ENCODE assay signal across 8 cellular contexts in the genomic region with DNA sequence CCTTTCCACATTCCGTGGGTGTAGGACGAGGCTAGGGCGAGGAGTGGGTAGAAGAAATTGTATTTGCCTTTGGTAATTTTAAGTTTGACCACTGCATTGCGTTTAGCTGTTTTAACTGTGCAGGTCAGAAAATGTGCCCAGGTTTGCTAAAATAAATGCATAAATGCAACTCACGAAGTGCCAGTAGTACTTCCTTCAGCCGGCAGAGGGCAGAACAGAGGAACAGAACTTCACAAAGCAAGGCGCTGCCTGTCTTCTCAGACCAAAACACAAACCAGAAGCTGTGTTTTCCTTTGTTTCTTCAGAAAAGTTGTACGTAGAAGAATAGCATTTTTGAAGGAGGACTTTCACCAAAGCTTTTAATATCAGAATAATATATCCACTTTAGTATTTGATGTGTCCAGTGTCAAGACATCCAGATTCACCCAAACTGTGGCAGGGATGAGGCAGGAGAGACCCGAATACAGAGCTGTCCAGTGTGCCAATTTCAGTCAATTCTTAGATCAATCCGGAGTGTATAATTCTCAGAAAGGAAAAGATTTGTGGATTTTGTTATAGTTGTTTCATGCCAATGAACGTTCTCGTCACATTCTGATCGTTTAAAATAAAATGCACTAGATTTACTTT.
DNase-seq lines count a peak whose midpoint lies in the region; TF ChIP-seq lines count a peak whose summit lies in the region.

No MANE protein-coding gene starts in this region.

- H3K9me3 Mint-ChIP-seq in HFFc6 (no peaks in the 10 kb centered on the region), endothelial cell (ENCODE audit: unreplicated experiment) (no peaks in the 10 kb centered on the region)
- no peaks in the 10 kb centered on the region for H3K9me3 Mint-ChIP-seq in activated CD4-positive, alpha-beta memory T cell treated with anti-CD3 and anti-CD28 coated beads, Interleukin-2, amount 10 ng/mL, durations not matched to agents 7 days and 5 days

- peaks cover 6% of the 10 kb centered on the region; the same call in 1 of the 2 replicates for H3K4me1 Mint-ChIP-seq in HFFc6 (ENCODE audit: low read depth)
- no peaks in the 10 kb centered on the region for H3K4me1 Mint-ChIP-seq in activated CD4-positive, alpha-beta memory T cell treated with anti-CD3 and anti-CD28 coated beads, Interleukin-2, amount 10 ng/mL, durations not matched to agents 7 days and 5 days
- H3K4me1 Mint-ChIP-seq in endothelial cell (ENCODE audit: unreplicated experiment): no peaks in the 10 kb centered on the region

- TF ChIP-seq CTCF in HFFc6 (IDR thresholded peaks at IDR 0.05) (peak; percentile 92), endothelial cell (IDR thresholded peaks at IDR 0.05; ENCODE audit: unreplicated experiment) (peak; percentile 94)

- H3K4me3 Mint-ChIP-seq in HFFc6: peak overlapping the region; percentile 81
- H3K4me3 Mint-ChIP-seq in activated CD4-positive, alpha-beta memory T cell treated with anti-CD3 and anti-CD28 coated beads, Interleukin-2, amount 10 ng/mL, durations not matched to agents 7 days and 5 days: no peak overlapping the region
- no peak overlapping the region for H3K4me3 Mint-ChIP-seq in endothelial cell (ENCODE audit: unreplicated experiment)

- POLR2A ChIA-PET in activated CD4-positive, alpha-beta memory T cell treated with anti-CD3 and anti-CD28 coated beads, Interleukin-2, amount 10 ng/mL, durations not matched to agents 7 days and 5 days (lab: Charles Lee): no interaction called here

- peaks cover 2% of the 10 kb centered on the region; the same call in 1 of the 2 replicates for H3K27me3 Mint-ChIP-seq in HFFc6 (ENCODE audit: insufficient read depth)
- H3K27me3 Mint-ChIP-seq in activated CD4-positive, alpha-beta memory T cell treated with anti-CD3 and anti-CD28 coated beads, Interleukin-2, amount 10 ng/mL, durations not matched to agents 7 days and 5 days: peaks cover 3% of the 10 kb centered on the region
- no peaks in the 10 kb centered on the region for H3K27me3 Mint-ChIP-seq in endothelial cell (ENCODE audit: unreplicated experiment)

- CTCF ChIA-PET in activated CD4-positive, alpha-beta memory T cell treated with anti-CD3 and anti-CD28 coated beads, Interleukin-2, amount 10 ng/mL, durations not matched to agents 7 days and 5 days (lab: Charles Lee): interaction anchor here (0.7 to 4.1 kb wide), 11 partner anchors 10 to 952 kb away, joined by 3 to 42 read pairs (median 3); no protein-coding TSS in a partner anchor

- peak; percentile 32 for DNase-seq in NCI-H2107 treated with DMSO at 0.1 percent for 48 hours (lab: John Stamatoyannopoulos, UW; ENCODE audit: unreplicated experiment)
- no peak for DNase-seq in NCI-H2107 (lab: John Stamatoyannopoulos, UW)
- DNase-seq in HFFc6: peak; percentile 55
- peak; percentile 58 for DNase-seq in NCI-H2171 treated with DMSO at 0.1 percent for 48 hours (lab: John Stamatoyannopoulos, UW)
- peak; percentile 61 for DNase-seq in activated CD4-positive, alpha-beta memory T cell treated with anti-CD3 and anti-CD28 coated beads, Interleukin-2, amount 10 ng/mL, durations not matched to agents 7 days and 5 days
- peak; percentile 78 for DNase-seq in endothelial cell (ENCODE audit: low spot score)
- DNase-seq in mucosa of gallbladder (ENCODE audit: low spot score): peak; percentile 60
- DNase-seq in stimulated activated naive CD4-positive, alpha-beta T cell treated with Interleukin-2 at 50 U/mL for 16 hours (lab: John Stamatoyannopoulos, UW): peak; percentile 33

- H3K27ac Mint-ChIP-seq in HFFc6: no peak overlapping the region
- H3K27ac Mint-ChIP-seq in activated CD4-positive, alpha-beta memory T cell treated with anti-CD3 and anti-CD28 coated beads, Interleukin-2, amount 10 ng/mL, durations not matched to agents 7 days and 5 days: no peak overlapping the region
- no peak overlapping the region for H3K27ac Mint-ChIP-seq in endothelial cell (ENCODE audit: unreplicated experiment)

- no peaks in the 10 kb centered on the region for H3K36me3 Mint-ChIP-seq in HFFc6 (ENCODE audit: low read depth)
- no peaks in the 10 kb centered on the region for H3K36me3 Mint-ChIP-seq in activated CD4-positive, alpha-beta memory T cell treated with anti-CD3 and anti-CD28 coated beads, Interleukin-2, amount 10 ng/mL, durations not matched to agents 7 days and 5 days (ENCODE audit: low read depth)
- H3K36me3 Mint-ChIP-seq in endothelial cell (ENCODE audit: low read depth, unreplicated experiment): no peaks in the 10 kb centered on the region
